1 cellular context compared by ENCODE assay signal in genomic region chr12:56013482-56013881, GRCh38.
A peak's percentile ranks its signal among the peaks of the same experiment; 100 is the strongest.
TF ChIP-seq lines count a peak whose summit lies in the region.

No MANE protein-coding gene starts in this region.

TF ChIP-seq in HepG2, 621 proteins besides CTCF, POLR2A, EP300 and RAD21:
- no peak for TF ChIP-seq ZBTB7B (CRISPR knock-in tag; IDR thresholded peaks at IDR 0.05)
- TF ChIP-seq SNAPC2 (CRISPR knock-in tag; IDR thresholded peaks at IDR 0.05): no peak
- TF ChIP-seq MEF2D (CRISPR knock-in tag; IDR thresholded peaks at IDR 0.05): no peak
- peak; percentile 47; the same call in 1 of the 2 replicates for TF ChIP-seq ZNF331 (CRISPR knock-in tag; IDR thresholded peaks at IDR 0.05)
- no peak for TF ChIP-seq MXI1 (IDR thresholded peaks at IDR 0.05; ENCODE audit: borderline replicate concordance, low read depth, low read length)
- no peak for TF ChIP-seq NR2F1 (CRISPR knock-in tag; IDR thresholded peaks at IDR 0.05)
- TF ChIP-seq HHEX (CRISPR knock-in tag; IDR thresholded peaks at IDR 0.05): no peak
- no peak for TF ChIP-seq ZNF672 (CRISPR knock-in tag; IDR thresholded peaks at IDR 0.05)
- no peak for TF ChIP-seq FIP1L1 (IDR thresholded peaks at IDR 0.05; ENCODE audit: borderline replicate concordance, insufficient read depth, low read depth, low read length)
- TF ChIP-seq, protein P1, sequence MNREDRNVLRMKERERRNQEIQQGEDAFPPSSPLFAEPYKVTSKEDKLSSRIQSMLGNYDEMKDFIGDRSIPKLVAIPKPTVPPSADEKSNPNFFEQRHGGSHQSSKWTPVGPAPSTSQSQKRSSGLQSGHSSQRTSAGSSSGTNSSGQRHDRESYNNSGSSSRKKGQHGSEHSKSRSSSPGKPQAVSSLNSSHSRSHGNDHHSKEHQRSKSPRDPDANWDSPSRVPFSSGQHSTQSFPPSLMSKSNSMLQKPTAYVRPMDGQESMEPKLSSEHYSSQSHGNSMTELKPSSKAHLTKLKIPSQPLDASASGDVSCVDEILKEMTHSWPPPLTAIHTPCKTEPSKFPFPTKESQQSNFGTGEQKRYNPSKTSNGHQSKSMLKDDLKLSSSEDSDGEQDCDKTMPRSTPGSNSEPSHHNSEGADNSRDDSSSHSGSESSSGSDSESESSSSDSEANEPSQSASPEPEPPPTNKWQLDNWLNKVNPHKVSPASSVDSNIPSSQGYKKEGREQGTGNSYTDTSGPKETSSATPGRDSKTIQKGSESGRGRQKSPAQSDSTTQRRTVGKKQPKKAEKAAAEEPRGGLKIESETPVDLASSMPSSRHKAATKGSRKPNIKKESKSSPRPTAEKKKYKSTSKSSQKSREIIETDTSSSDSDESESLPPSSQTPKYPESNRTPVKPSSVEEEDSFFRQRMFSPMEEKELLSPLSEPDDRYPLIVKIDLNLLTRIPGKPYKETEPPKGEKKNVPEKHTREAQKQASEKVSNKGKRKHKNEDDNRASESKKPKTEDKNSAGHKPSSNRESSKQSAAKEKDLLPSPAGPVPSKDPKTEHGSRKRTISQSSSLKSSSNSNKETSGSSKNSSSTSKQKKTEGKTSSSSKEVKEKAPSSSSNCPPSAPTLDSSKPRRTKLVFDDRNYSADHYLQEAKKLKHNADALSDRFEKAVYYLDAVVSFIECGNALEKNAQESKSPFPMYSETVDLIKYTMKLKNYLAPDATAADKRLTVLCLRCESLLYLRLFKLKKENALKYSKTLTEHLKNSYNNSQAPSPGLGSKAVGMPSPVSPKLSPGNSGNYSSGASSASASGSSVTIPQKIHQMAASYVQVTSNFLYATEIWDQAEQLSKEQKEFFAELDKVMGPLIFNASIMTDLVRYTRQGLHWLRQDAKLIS (CRISPR knock-in tag; IDR thresholded peaks at IDR 0.05): no peak
- TF ChIP-seq SMAD1 (CRISPR knock-in tag; IDR thresholded peaks at IDR 0.05; ENCODE audit: borderline replicate concordance, low read depth): no peak
- TF ChIP-seq POLR2AphosphoS5 (IDR thresholded peaks at IDR 0.05; ENCODE audit: low read depth, low read length): no peak
- no peak for TF ChIP-seq KLF16 (CRISPR knock-in tag; IDR thresholded peaks at IDR 0.05)
- TF ChIP-seq ZNF441 (CRISPR knock-in tag; IDR thresholded peaks at IDR 0.05; ENCODE audit: borderline replicate concordance): no peak
- TF ChIP-seq CEBPZ (IDR thresholded peaks at IDR 0.05; ENCODE audit: low read length): no peak
- no peak for TF ChIP-seq SOX13 (IDR thresholded peaks at IDR 0.05)
- TF ChIP-seq SOX13 (CRISPR knock-in tag; conservative IDR thresholded peaks at IDR 0.05 in 1 of 2, IDR thresholded peaks at IDR 0.05 in 1 of 2): peak in 1 of 2 experiments; percentile 8; a peak in 1 of 4 replicates
- no peak for TF ChIP-seq BRF2 (CRISPR knock-in tag; IDR thresholded peaks at IDR 0.05)
- no peak for TF ChIP-seq THAP8 (CRISPR knock-in tag; IDR thresholded peaks at IDR 0.05; ENCODE audit: borderline replicate concordance)
- TF ChIP-seq PHF21A (CRISPR knock-in tag; IDR thresholded peaks at IDR 0.05): no peak
- no peak for TF ChIP-seq GTF3A (CRISPR knock-in tag; conservative IDR thresholded peaks at IDR 0.05)
- TF ChIP-seq FOXO1 (CRISPR knock-in tag; IDR thresholded peaks at IDR 0.05): no peak
- TF ChIP-seq FOXK2 (IDR thresholded peaks at IDR 0.05): no peak
- TF ChIP-seq ZNF10 (CRISPR knock-in tag; IDR thresholded peaks at IDR 0.05; ENCODE audit: borderline replicate concordance, low read depth): no peak
- TF ChIP-seq NPAS2 (CRISPR knock-in tag; IDR thresholded peaks at IDR 0.05; ENCODE audit: borderline replicate concordance): no peak
- TF ChIP-seq DNMT3B (CRISPR knock-in tag; conservative IDR thresholded peaks at IDR 0.05): no peak
- 0 out of 2 replicates have a peak, but pooled peaks have one; percentile 22 for TF ChIP-seq PAXIP1 (CRISPR knock-in tag; conservative IDR thresholded peaks at IDR 0.05)
- TF ChIP-seq GFI1 (CRISPR knock-in tag; IDR thresholded peaks at IDR 0.05; ENCODE audit: borderline replicate concordance): no peak
- 0 out of 2 replicates have a peak, but pooled peaks have one; percentile 7 for TF ChIP-seq FOXC1 (CRISPR knock-in tag; IDR thresholded peaks at IDR 0.05; ENCODE audit: borderline replicate concordance)
- no peak for TF ChIP-seq ZNF567 (CRISPR knock-in tag; IDR thresholded peaks at IDR 0.05; ENCODE audit: borderline replicate concordance)
- TF ChIP-seq WIZ (CRISPR knock-in tag; IDR thresholded peaks at IDR 0.05): no peak
- TF ChIP-seq DNMT1 (CRISPR knock-in tag; IDR thresholded peaks at IDR 0.05): no peak
- no peak for TF ChIP-seq KDM1A (CRISPR knock-in tag; IDR thresholded peaks at IDR 0.05)
- TF ChIP-seq ZNF292 (CRISPR knock-in tag; IDR thresholded peaks at IDR 0.05; ENCODE audit: borderline replicate concordance, low read depth): 0 out of 2 replicates have a peak, but pooled peaks have one; percentile 31
- TF ChIP-seq ZBTB34 (CRISPR knock-in tag; IDR thresholded peaks at IDR 0.05): 0 out of 2 replicates have a peak, but pooled peaks have one; percentile 38
- TF ChIP-seq PHF5A (CRISPR knock-in tag; IDR thresholded peaks at IDR 0.05; ENCODE audit: low read depth, unreplicated experiment): no peak
